15 cellular contexts compared by ENCODE assay signal in genomic region chr1:59498640-59499039, GRCh38.
DNase-seq lines count a peak whose midpoint lies in the region; ATAC-seq, FAIRE-seq and TF ChIP-seq lines count a peak whose summit lies in the region.
"Had no signal": no experiment of that assay in that cellular context is flagged by ENCODE, and none has a peak within 500 bp of the region (broad histone marks: within the 10 kb centered on the region; RNA-seq: fewer than 3 reads in every experiment).

No MANE protein-coding gene starts in this region.

- TF ChIP-seq EP300 in A549 (IDR thresholded peaks at IDR 0.05) = no peak
- TF ChIP-seq EP300 in Ishikawa (IDR thresholded peaks at IDR 0.05; ENCODE audit: borderline replicate concordance) = no peak

- H3K9me3 Mint-ChIP-seq in astrocyte (ENCODE audit: unreplicated experiment) = peaks cover 9% of the 10 kb centered on the region
- H3K9me3 Mint-ChIP-seq: central memory CD8-positive, alpha-beta T cell; stimulated activated naive CD8-positive, alpha-beta T cell treated with anti-CD3 and anti-CD28 coated beads, Interleukin-15, amount 100 ng/mL, for 72 hours had no signal

- ATAC-seq in A549 (no peak), HG02678 (IDR thresholded peaks at IDR 0.05; ENCODE audit: unreplicated experiment) (no peak)
- ATAC-seq: activated CD8-positive, alpha-beta memory T cell treated with anti-CD3 and anti-CD28 coated beads, Interleukin-2, amount 10 ng/mL, durations not matched to agents 7 days and 5 days; stimulated activated naive CD8-positive, alpha-beta T cell treated with anti-CD3 and anti-CD28 coated beads, Interleukin-15, amount 100 ng/mL, for 72 hours had no signal

- POLR2A ChIA-PET in A549 (lab: Yijun Ruan, JAX) = no interaction called here

- no peak overlapping the region for H3K9ac ChIP-seq in astrocyte (ENCODE audit: low read length)

- peak overlapping the region; percentile 96 for H3K27ac Mint-ChIP-seq in astrocyte (ENCODE audit: unreplicated experiment)
- H3K27ac Mint-ChIP-seq: activated CD8-positive, alpha-beta memory T cell treated with anti-CD3 and anti-CD28 coated beads, Interleukin-2, amount 10 ng/mL, durations not matched to agents 7 days and 5 days had no signal

- no peaks in the 10 kb centered on the region for H3K36me3 Mint-ChIP-seq in astrocyte (ENCODE audit: low read depth, unreplicated experiment)

- TF ChIP-seq CTCF in A549 (IDR thresholded peaks at IDR 0.05) (no peak), astrocyte (IDR thresholded peaks at IDR 0.05; ENCODE audit: insufficient read depth, low read depth, low read length) (no peak)

- FAIRE-seq in A549 (lab: Jason Lieb, UNC) (no peak), astrocyte (lab: Jason Lieb, UNC) (no peak)

- no peak overlapping the region for H3K27ac ChIP-seq in A549
- no peak overlapping the region for H3K27ac ChIP-seq in astrocyte (ENCODE audit: low read depth, low read length)
- H3K27ac ChIP-seq: C4-2B, skin epidermis had no signal

- CTCF ChIA-PET in A549 (lab: Yijun Ruan, JAX) = no interaction called here

- TF ChIP-seq POLR2A in A549 (IDR thresholded peaks at IDR 0.05; ENCODE audit: low read length) = no peak

- peak overlapping the region; percentile 22 for H3K4me3 Mint-ChIP-seq in astrocyte (ENCODE audit: unreplicated experiment)
- H3K4me3 Mint-ChIP-seq: activated CD8-positive, alpha-beta memory T cell treated with anti-CD3 and anti-CD28 coated beads, Interleukin-2, amount 10 ng/mL, durations not matched to agents 7 days and 5 days; central memory CD8-positive, alpha-beta T cell; stimulated activated naive CD8-positive, alpha-beta T cell treated with anti-CD3 and anti-CD28 coated beads, Interleukin-15, amount 100 ng/mL, for 72 hours had no signal

- no peak overlapping the region for H3K4me3 ChIP-seq in A549
- H3K4me3 ChIP-seq in astrocyte (ENCODE audit: insufficient read depth, low read depth, low read length) = no peak overlapping the region
- H3K4me3 ChIP-seq: HAP-1, skin epidermis had no signal

- H4K20me1 ChIP-seq in astrocyte (ENCODE audit: insufficient read depth, low read length) = no peaks in the 10 kb centered on the region

- H3K27me3 Mint-ChIP-seq in astrocyte (ENCODE audit: low read depth, unreplicated experiment) = no peaks in the 10 kb centered on the region
- H3K27me3 Mint-ChIP-seq: activated CD8-positive, alpha-beta memory T cell treated with anti-CD3 and anti-CD28 coated beads, Interleukin-2, amount 10 ng/mL, durations not matched to agents 7 days and 5 days; central memory CD8-positive, alpha-beta T cell; stimulated activated naive CD8-positive, alpha-beta T cell treated with anti-CD3 and anti-CD28 coated beads, Interleukin-15, amount 100 ng/mL, for 72 hours had no signal

- WGBS in A549 (ENCODE audit: missing lambda C conversion rate) = 48% methylated on average over 4 of the region's 4 CpGs

- peaks cover 24% of the 10 kb centered on the region; the same call in 2 of the 3 replicates for H3K4me1 ChIP-seq in A549
- H3K4me1 ChIP-seq in astrocyte (ENCODE audit: insufficient read depth, low read length) = peaks cover 11% of the 10 kb centered on the region

- peaks cover 30% of the 10 kb centered on the region for H3K4me1 Mint-ChIP-seq in astrocyte (ENCODE audit: low read depth, unreplicated experiment)
- H3K4me1 Mint-ChIP-seq: central memory CD8-positive, alpha-beta T cell had no signal

- H3K79me2 ChIP-seq in astrocyte (ENCODE audit: insufficient read depth, low read length) = no peaks in the 10 kb centered on the region

- TF ChIP-seq RAD21 in A549 (conservative IDR thresholded peaks at IDR 0.05 in 1 of 2, IDR thresholded peaks at IDR 0.05 in 1 of 2) (no peak), Ishikawa (IDR thresholded peaks at IDR 0.05; ENCODE audit: low read depth) (no peak)

- H3K36me3 ChIP-seq in astrocyte (ENCODE audit: insufficient read depth, low read length) = no peaks in the 10 kb centered on the region
- H3K36me3 ChIP-seq: HAP-1 had no signal

- H3K27me3 ChIP-seq in astrocyte (ENCODE audit: insufficient read depth, low read length) = no peaks in the 10 kb centered on the region

- no peak overlapping the region for H2AFZ ChIP-seq in astrocyte (ENCODE audit: low read depth, low read length)

- H3K9me3 ChIP-seq in A549 = no peaks in the 10 kb centered on the region
- H3K9me3 ChIP-seq in astrocyte (ENCODE audit: insufficient read depth, low read depth, low read length) = no peaks in the 10 kb centered on the region
- H3K9me3 ChIP-seq: HAP-1 had no signal

- DNase-seq in A549 (ENCODE audit: low read depth in 1 of 2, low spot score in 1 of 2) (no peak), astrocyte (ENCODE audit: low read depth) (peak; percentile 54), kidney tubule cell (ENCODE audit: low spot score) (peak; percentile 93), hippocampal formation (lab: John Stamatoyannopoulos, UW) (no peak), NCI-H1436 treated with DMSO at 0.1 percent for 48 hours (lab: John Stamatoyannopoulos, UW) (no peak)
- no peak for DNase-seq in activated naive CD4-positive, alpha-beta T cell treated with anti-CD3 and anti-CD28 coated beads, Interleukin-2, amount 50 U/mL, for 16 hours
- DNase-seq: activated CD8-positive, alpha-beta memory T cell treated with anti-CD3 and anti-CD28 coated beads, Interleukin-2, amount 10 ng/mL, durations not matched to agents 7 days and 5 days; NK-92 treated with Interleukin-12 subunit alpha and Interleukin-12 subunit beta, amount 100 ng/mL, for 24 hours; stimulated activated naive CD8-positive, alpha-beta T cell treated with anti-CD3 and anti-CD28 coated beads, Interleukin-15, amount 100 ng/mL, for 72 hours had no signal

- H3K4me2 ChIP-seq in A549 (peak overlapping the region; percentile 52; the same call in 2 of the 3 replicates), astrocyte (ENCODE audit: low read length) (peak overlapping the region; percentile 3)

TF ChIP-seq in A549, 52 proteins besides CTCF, POLR2A, EP300 and RAD21:
- TF ChIP-seq MAFK (IDR thresholded peaks at IDR 0.05; ENCODE audit: partially characterized antibody) = peak; percentile 61
- TF ChIP-seq, protein P1, sequence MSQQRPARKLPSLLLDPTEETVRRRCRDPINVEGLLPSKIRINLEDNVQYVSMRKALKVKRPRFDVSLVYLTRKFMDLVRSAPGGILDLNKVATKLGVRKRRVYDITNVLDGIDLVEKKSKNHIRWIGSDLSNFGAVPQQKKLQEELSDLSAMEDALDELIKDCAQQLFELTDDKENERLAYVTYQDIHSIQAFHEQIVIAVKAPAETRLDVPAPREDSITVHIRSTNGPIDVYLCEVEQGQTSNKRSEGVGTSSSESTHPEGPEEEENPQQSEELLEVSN (IDR thresholded peaks at IDR 0.05; ENCODE audit: borderline replicate concordance, low read depth) = no peak
- TF ChIP-seq CBX2 (IDR thresholded peaks at IDR 0.05; ENCODE audit: borderline replicate concordance, low read depth) = no peak

TF ChIP-seq in Ishikawa, 13 proteins besides CTCF, POLR2A, EP300 and RAD21:
- TF ChIP-seq TEAD4 (IDR thresholded peaks at IDR 0.05) (0 out of 2 replicates have a peak, but pooled peaks have one; percentile 38), MAX (IDR thresholded peaks at IDR 0.05) (no peak), TAF1 (IDR thresholded peaks at IDR 0.05; ENCODE audit: low read depth) (no peak), CREB1 (IDR thresholded peaks at IDR 0.05; ENCODE audit: low read depth) (peak; percentile 66; the same call in 1 of the 2 replicates), FOXM1 (IDR thresholded peaks at IDR 0.05; ENCODE audit: borderline replicate concordance, low read depth) (0 out of 2 replicates have a peak, but pooled peaks have one; percentile 24), YY1 (IDR thresholded peaks at IDR 0.05; ENCODE audit: low read depth) (no peak), TCF12 (IDR thresholded peaks at IDR 0.05; ENCODE audit: low read depth) (peak; percentile 16; the same call in 1 of the 2 replicates), NFIC (IDR thresholded peaks at IDR 0.05) (peak; percentile 93)
- TF ChIP-seq, protein P2, sequence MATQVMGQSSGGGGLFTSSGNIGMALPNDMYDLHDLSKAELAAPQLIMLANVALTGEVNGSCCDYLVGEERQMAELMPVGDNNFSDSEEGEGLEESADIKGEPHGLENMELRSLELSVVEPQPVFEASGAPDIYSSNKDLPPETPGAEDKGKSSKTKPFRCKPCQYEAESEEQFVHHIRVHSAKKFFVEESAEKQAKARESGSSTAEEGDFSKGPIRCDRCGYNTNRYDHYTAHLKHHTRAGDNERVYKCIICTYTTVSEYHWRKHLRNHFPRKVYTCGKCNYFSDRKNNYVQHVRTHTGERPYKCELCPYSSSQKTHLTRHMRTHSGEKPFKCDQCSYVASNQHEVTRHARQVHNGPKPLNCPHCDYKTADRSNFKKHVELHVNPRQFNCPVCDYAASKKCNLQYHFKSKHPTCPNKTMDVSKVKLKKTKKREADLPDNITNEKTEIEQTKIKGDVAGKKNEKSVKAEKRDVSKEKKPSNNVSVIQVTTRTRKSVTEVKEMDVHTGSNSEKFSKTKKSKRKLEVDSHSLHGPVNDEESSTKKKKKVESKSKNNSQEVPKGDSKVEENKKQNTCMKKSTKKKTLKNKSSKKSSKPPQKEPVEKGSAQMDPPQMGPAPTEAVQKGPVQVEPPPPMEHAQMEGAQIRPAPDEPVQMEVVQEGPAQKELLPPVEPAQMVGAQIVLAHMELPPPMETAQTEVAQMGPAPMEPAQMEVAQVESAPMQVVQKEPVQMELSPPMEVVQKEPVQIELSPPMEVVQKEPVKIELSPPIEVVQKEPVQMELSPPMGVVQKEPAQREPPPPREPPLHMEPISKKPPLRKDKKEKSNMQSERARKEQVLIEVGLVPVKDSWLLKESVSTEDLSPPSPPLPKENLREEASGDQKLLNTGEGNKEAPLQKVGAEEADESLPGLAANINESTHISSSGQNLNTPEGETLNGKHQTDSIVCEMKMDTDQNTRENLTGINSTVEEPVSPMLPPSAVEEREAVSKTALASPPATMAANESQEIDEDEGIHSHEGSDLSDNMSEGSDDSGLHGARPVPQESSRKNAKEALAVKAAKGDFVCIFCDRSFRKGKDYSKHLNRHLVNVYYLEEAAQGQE (IDR thresholded peaks at IDR 0.05; ENCODE audit: low read depth) = no peak

Comparison
In these comparisons a context has a peak if more than half of its experiments do, and no peak if none do; other contexts are left out.
1. DNase-seq: peak in astrocyte (single experiment) and kidney tubule cell (single experiment); none in A549 (0 of 2), hippocampal formation (0 of 2), activated naive CD4-positive, alpha-beta T cell treated with anti-CD3 and anti-CD28 coated beads, Interleukin-2, amount 50 U/mL, for 16 hours (single experiment) and NCI-H1436 treated with DMSO at 0.1 percent for 48 hours (single experiment).